Comparison of ENCODE assay signal across 10 cellular contexts in genomic region chr17:79693419-79693818, GRCh38. TPM values are rescaled to one million over a fixed set of nuclear protein-coding genes. Genes with fewer than 3 reads are reported as not detected.
"Had no signal": no experiment of that assay in that cellular context is flagged by ENCODE, and none has a peak within 500 bp of the region (broad histone marks: within the 10 kb centered on the region; RNA-seq: fewer than 3 reads in every experiment).

No MANE protein-coding gene starts in this region.

- H3K4me3 ChIP-seq: GM23338, HAP-1 had no signal

- ATAC-seq: GM23338, HCT116 had no signal

- FAIRE-seq: HTR-8/SVneo had no signal

- H3K9me3 Mint-ChIP-seq: GM23338, HFFc6, IgD-negative memory B cell had no signal

- H3K4me3 Mint-ChIP-seq: GM23338, HFFc6, IgD-negative memory B cell had no signal

- H3K4me1 ChIP-seq: HAP-1 had no signal

- H3K9me3 ChIP-seq: HAP-1 had no signal

- H3K27ac Mint-ChIP-seq: GM23338, HFFc6, IgD-negative memory B cell had no signal

- H3K36me3 ChIP-seq: HAP-1 had no signal

- H3K4me2 ChIP-seq: GM23338 had no signal

- H2AFZ ChIP-seq: GM23338 had no signal

- DNase-seq: H7, HFFc6, KBM-7 had no signal

- H3K36me3 Mint-ChIP-seq: IgD-negative memory B cell had no signal

RNA-seq across cellular contexts. Expression of gene ENPP7, which starts 37.3 kb away (rescaled TPM):
- total RNA-seq: GM23338, H4, H7, HFFc6, HT-29 had no signal
- polyA plus RNA-seq: GM23338 had no signal
